In genomic region chr6:54722328-54722727, GRCh38 we compare ENCODE assay signal across 18 cellular contexts.
"Had no signal": no experiment of that assay in that cellular context is flagged by ENCODE, and none has a peak within 500 bp of the region (broad histone marks: within the 10 kb centered on the region; RNA-seq: fewer than 3 reads in every experiment).

No MANE protein-coding gene starts in this region.

- H3K27me3 ChIP-seq: body of pancreas, hepatocyte had no signal

- DNase-seq: activated CD4-positive, alpha-beta T cell treated with anti-CD3 and anti-CD28 coated beads, Interleukin-2, amount 50 U/mL, for 4 hours; activated naive CD4-positive, alpha-beta T cell treated with anti-CD3 and anti-CD28 coated beads for 36 hours; activated naive CD8-positive, alpha-beta T cell treated with anti-CD3 and anti-CD28 coated beads, Interleukin-2, amount 50 U/mL, for 24 hours; body of pancreas; cortex of kidney; effector CD4-positive, alpha-beta T cell; left ventricle myocardium superior; mesenchymal stem cell; natural killer cell; posterior cingulate gyrus; right cardiac atrium; stimulated activated CD4-positive, alpha-beta T cell treated with anti-CD3 and anti-CD28 coated beads, Interleukin-15, amount 100 ng/mL, for 24 hours; stimulated activated CD4-positive, alpha-beta T cell treated with anti-CD3 and anti-CD28 coated beads, Interleukin-4, amount 100 ng/mL, for 24 hours; stimulated activated naive CD4-positive, alpha-beta T cell treated with Interleukin-2 at 50 U/mL for 16 hours; T-cell; T-helper 9 cell had no signal

- H3K4me3 ChIP-seq: body of pancreas, hepatocyte, skin epidermis had no signal
